Comparison of ENCODE assay signal across 20 cellular contexts in the genomic region with DNA sequence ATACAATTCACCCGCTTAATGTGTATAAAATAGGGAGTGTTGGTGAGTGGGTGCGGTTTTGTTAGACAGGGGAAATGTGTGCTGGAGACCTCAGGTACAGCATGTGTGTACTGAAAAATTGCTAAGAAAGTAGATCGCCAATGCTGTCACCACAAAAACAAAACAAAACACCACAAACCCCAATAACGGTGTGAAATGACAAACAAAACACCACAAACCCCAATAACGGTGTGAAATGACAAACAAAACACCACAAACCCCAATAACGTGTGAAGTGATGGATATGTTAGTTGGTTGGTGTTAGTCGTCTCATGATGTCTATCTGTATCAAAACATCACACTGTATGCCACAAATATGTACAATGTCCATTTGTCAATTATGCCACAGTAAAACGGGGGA. TPM values are rescaled to one million over a fixed set of nuclear protein-coding genes. Genes with fewer than 3 reads are reported as not detected.
A peak's percentile ranks its signal among the peaks of the same experiment; 100 is the strongest.
DNase-seq lines count a peak whose midpoint lies in the region; ATAC-seq and TF ChIP-seq lines count a peak whose summit lies in the region.
"Had no signal": no experiment of that assay in that cellular context is flagged by ENCODE, and none has a peak within 500 bp of the region (broad histone marks: within the 10 kb centered on the region; RNA-seq: fewer than 3 reads in every experiment).

No MANE protein-coding gene starts in this region.

- no peak overlapping the region for H3K4me2 ChIP-seq in OCI-LY7 (ENCODE audit: low read length)

- CTCF ChIA-PET in activated CD8-positive, alpha-beta memory T cell treated with anti-CD3 and anti-CD28 coated beads, Interleukin-2, amount 10 ng/mL, durations not matched to agents 7 days and 5 days (lab: Charles Lee) = no interaction called here
- CTCF ChIA-PET in naive thymus-derived CD4-positive, alpha-beta T cell (lab: Charles Lee) = no interaction called here
- CTCF ChIA-PET in OCI-LY7 (lab: Charles Lee; ENCODE audit: unreplicated experiment) = no interaction called here

- no peak overlapping the region for H3K27ac ChIP-seq in naive thymus-derived CD4-positive, alpha-beta T cell (ENCODE audit: low read depth, low read length)
- H3K27ac ChIP-seq in OCI-LY7 (ENCODE audit: low read depth, low read length, poor library complexity, severe bottlenecking) = no peak overlapping the region
- H3K27ac ChIP-seq in adrenal gland = no peak overlapping the region
- H3K27ac ChIP-seq: 22Rv1 had no signal

- H3K9me2 ChIP-seq in OCI-LY7 (ENCODE audit: insufficient read depth, low read length) = no peaks in the 10 kb centered on the region

- 80 to 92% (median 84%) methylated on average over 8 of the region's 8 CpGs for WGBS in adrenal gland, 4 donors

- intact Hi-C loops in naive thymus-derived CD4-positive, alpha-beta T cell (cut with micrococcal nuclease) = no loop called here
- intact Hi-C loops in OCI-LY7 (cut with micrococcal nuclease; ENCODE audit: unreplicated experiment) (no loop called here), adrenal gland (cut with DNase I) (no loop called here)

- H3K36me3 Mint-ChIP-seq in activated CD8-positive, alpha-beta memory T cell treated with anti-CD3 and anti-CD28 coated beads, Interleukin-2, amount 10 ng/mL, durations not matched to agents 7 days and 5 days = no peaks in the 10 kb centered on the region
- H3K36me3 Mint-ChIP-seq in central memory CD8-positive, alpha-beta T cell (ENCODE audit: insufficient read depth) = peaks cover 8% of the 10 kb centered on the region
- no peaks in the 10 kb centered on the region for H3K36me3 Mint-ChIP-seq in naive thymus-derived CD4-positive, alpha-beta T cell
- H3K36me3 Mint-ChIP-seq: IgD-negative memory B cell had no signal

- H3K27ac Mint-ChIP-seq in activated CD8-positive, alpha-beta memory T cell treated with anti-CD3 and anti-CD28 coated beads, Interleukin-2, amount 10 ng/mL, durations not matched to agents 7 days and 5 days = peak overlapping the region; percentile 70
- peak overlapping the region; percentile 63 for H3K27ac Mint-ChIP-seq in central memory CD8-positive, alpha-beta T cell (ENCODE audit: low read depth)
- H3K27ac Mint-ChIP-seq in naive thymus-derived CD4-positive, alpha-beta T cell = peak overlapping the region in 1 of 9 donors; percentile 33
- H3K27ac Mint-ChIP-seq: H9, IgD-negative memory B cell had no signal

- POLR2A ChIA-PET in naive thymus-derived CD4-positive, alpha-beta T cell (lab: Charles Lee) = no interaction called here
- POLR2A ChIA-PET in OCI-LY7 (lab: Charles Lee) = no interaction called here

- DNase-seq in activated CD8-positive, alpha-beta memory T cell treated with anti-CD3 and anti-CD28 coated beads, Interleukin-2, amount 10 ng/mL, durations not matched to agents 7 days and 5 days = peak; percentile 62
- DNase-seq in activated CD8-positive, alpha-beta memory T cell treated with anti-CD3 and anti-CD28 coated beads, Interleukin-2, amount 50 U/mL, for 48 hours = no peak
- peak in 1 of 2 donors; percentile 44 for DNase-seq in central memory CD8-positive, alpha-beta T cell (ENCODE audit: low spot score in 2 of 2)
- no peak for DNase-seq in naive thymus-derived CD4-positive, alpha-beta T cell
- DNase-seq in OCI-LY7 (ENCODE audit: low spot score) (no peak), left lobe of liver (ENCODE audit: low spot score) (no peak), adrenal gland (no peak)
- DNase-seq: BE2C, DMS 273 treated with DMSO at 0.1 percent for 48 hours, GDM1, H9, Kasumi-1, MM.1S, NCI-H1092 treated with DMSO at 0.1 percent for 48 hours, NCI-H2081 treated with DMSO at 0.1 percent for 48 hours, NCI-H510A treated with DMSO at 0.1 percent for 48 hours, NCI-H82 had no signal

- peaks cover 0 to 17% of the 10 kb centered on the region in 2 donors for H3K4me1 ChIP-seq in naive thymus-derived CD4-positive, alpha-beta T cell (ENCODE audit: control insufficient read depth in 2 of 2, insufficient read depth in 2 of 2, low read length in 2 of 2)
- H3K4me1 ChIP-seq in OCI-LY7 (ENCODE audit: insufficient read depth, low read length, poor library complexity, severe bottlenecking) = no peaks in the 10 kb centered on the region
- no peaks in the 10 kb centered on the region for H3K4me1 ChIP-seq in adrenal gland (replicated peaks in 1 of 2)
- H3K4me1 ChIP-seq: BE2C had no signal

- peak; percentile 76 for ATAC-seq in activated CD8-positive, alpha-beta memory T cell treated with anti-CD3 and anti-CD28 coated beads, Interleukin-2, amount 10 ng/mL, durations not matched to agents 7 days and 5 days
- ATAC-seq in central memory CD8-positive, alpha-beta T cell (replicated peaks; ENCODE audit: extremely low read depth, poor library complexity, severe bottlenecking) = peak; percentile 84
- peak; percentile 51 for ATAC-seq in naive thymus-derived CD4-positive, alpha-beta T cell
- ATAC-seq in left lobe of liver (no peak), HG03175 (IDR thresholded peaks at IDR 0.05; ENCODE audit: unreplicated experiment) (no peak)

- H2AFZ ChIP-seq in OCI-LY7 (ENCODE audit: low read length) = no peak overlapping the region

- no peak overlapping the region for H3K4me3 Mint-ChIP-seq in activated CD8-positive, alpha-beta memory T cell treated with anti-CD3 and anti-CD28 coated beads, Interleukin-2, amount 10 ng/mL, durations not matched to agents 7 days and 5 days
- peak overlapping the region; percentile 51 for H3K4me3 Mint-ChIP-seq in central memory CD8-positive, alpha-beta T cell
- H3K4me3 Mint-ChIP-seq in naive thymus-derived CD4-positive, alpha-beta T cell = no peak overlapping the region
- H3K4me3 Mint-ChIP-seq: H9, IgD-negative memory B cell had no signal

- no TSS peak for BruUV-seq in OCI-LY7 (replicated peaks; lab: Mats Ljungman, UMichigan)

- H3K4me3 ChIP-seq in naive thymus-derived CD4-positive, alpha-beta T cell (ENCODE audit: low read length) = no peak overlapping the region
- H3K4me3 ChIP-seq in OCI-LY7 (ENCODE audit: low read depth, low read length, poor library complexity, severe bottlenecking) (no peak overlapping the region), adrenal gland (no peak overlapping the region)

- H3K79me2 ChIP-seq in OCI-LY7 (ENCODE audit: insufficient read depth, low read depth, low read length) = no peaks in the 10 kb centered on the region

- TF ChIP-seq CTCF in OCI-LY7 (conservative IDR thresholded peaks at IDR 0.05; ENCODE audit: low read length) = no peak
- TF ChIP-seq CTCF in adrenal gland (IDR thresholded peaks at IDR 0.05) = no peak

- peaks cover 35% of the 10 kb centered on the region for H3K27me3 Mint-ChIP-seq in activated CD8-positive, alpha-beta memory T cell treated with anti-CD3 and anti-CD28 coated beads, Interleukin-2, amount 10 ng/mL, durations not matched to agents 7 days and 5 days
- peaks cover 10% of the 10 kb centered on the region for H3K27me3 Mint-ChIP-seq in central memory CD8-positive, alpha-beta T cell
- H3K27me3 Mint-ChIP-seq in naive thymus-derived CD4-positive, alpha-beta T cell = peaks cover 0 to 8% (median 0%) of the 10 kb centered on the region in 5 donors

- H4K20me1 ChIP-seq in OCI-LY7 (ENCODE audit: insufficient read depth, low read length) = no peaks in the 10 kb centered on the region

- H3K9me3 Mint-ChIP-seq in activated CD8-positive, alpha-beta memory T cell treated with anti-CD3 and anti-CD28 coated beads, Interleukin-2, amount 10 ng/mL, durations not matched to agents 7 days and 5 days (ENCODE audit: low read depth) = no peaks in the 10 kb centered on the region
- H3K9me3 Mint-ChIP-seq in central memory CD8-positive, alpha-beta T cell = no peaks in the 10 kb centered on the region
- H3K9me3 Mint-ChIP-seq in naive thymus-derived CD4-positive, alpha-beta T cell = no peaks in the 10 kb centered on the region
- H3K9me3 Mint-ChIP-seq: H9, IgD-negative memory B cell had no signal

- H3K27me3 ChIP-seq in naive thymus-derived CD4-positive, alpha-beta T cell (ENCODE audit: control insufficient read depth in 2 of 2, insufficient read depth in 2 of 2, low read length in 2 of 2) = no peaks in the 10 kb centered on the region
- no peaks in the 10 kb centered on the region for H3K27me3 ChIP-seq in adrenal gland
- H3K27me3 ChIP-seq: BE2C had no signal

- H3K36me3 ChIP-seq in naive thymus-derived CD4-positive, alpha-beta T cell (ENCODE audit: control insufficient read depth in 2 of 3, insufficient read depth in 3 of 3, low read length in 3 of 3) = no peaks in the 10 kb centered on the region
- H3K36me3 ChIP-seq in OCI-LY7 (ENCODE audit: insufficient read depth, low read length) (no peaks in the 10 kb centered on the region), adrenal gland (replicated peaks in 1 of 2) (no peaks in the 10 kb centered on the region)
- H3K36me3 ChIP-seq: BE2C had no signal

- TF ChIP-seq POLR2A in adrenal gland (IDR thresholded peaks at IDR 0.05) = no peak

- peaks cover 14% of the 10 kb centered on the region for H3K4me1 Mint-ChIP-seq in activated CD8-positive, alpha-beta memory T cell treated with anti-CD3 and anti-CD28 coated beads, Interleukin-2, amount 10 ng/mL, durations not matched to agents 7 days and 5 days
- peaks cover 29% of the 10 kb centered on the region for H3K4me1 Mint-ChIP-seq in central memory CD8-positive, alpha-beta T cell
- H3K4me1 Mint-ChIP-seq in naive thymus-derived CD4-positive, alpha-beta T cell = peaks cover 0 to 5% (median 0%) of the 10 kb centered on the region in 7 donors
- H3K4me1 Mint-ChIP-seq: IgD-negative memory B cell had no signal

- no peaks in the 10 kb centered on the region for H3K9me3 ChIP-seq in naive thymus-derived CD4-positive, alpha-beta T cell (ENCODE audit: control insufficient read depth in 2 of 3, low read length in 3 of 3)
- H3K9me3 ChIP-seq in OCI-LY7 (ENCODE audit: low read length) = no peaks in the 10 kb centered on the region
- no peaks in the 10 kb centered on the region for H3K9me3 ChIP-seq in adrenal gland (replicated peaks in 1 of 3)
- H3K9me3 ChIP-seq: BE2C had no signal

RNA-seq across cellular contexts. Expression of gene GFPT2, which starts 14.2 kb away (rescaled TPM):
- under 1 TPM; 0.15 to 0.37 TPM for total RNA-seq in activated CD8-positive, alpha-beta memory T cell treated with anti-CD3 and anti-CD28 coated beads, Interleukin-2, amount 10 ng/mL, durations not matched to agents 7 days and 5 days
- under 1 TPM in 2 of 5 experiments, not detected in 3; 0.16 to 0.81 TPM for total RNA-seq in naive thymus-derived CD4-positive, alpha-beta T cell
- polyA plus RNA-seq in naive thymus-derived CD4-positive, alpha-beta T cell = not detected
- not detected in 2 replicates for total RNA-seq in OCI-LY7 (2014; rRNA removed; shearing (Covaris generic))
- total RNA-seq in OCI-LY7 (2022) = not detected in 2 replicates
- total RNA-seq in left lobe of liver = 0.78 TPM
- total RNA-seq in adrenal gland = 10 to 100 TPM in 4 of 8 donors, 1 to 10 TPM in 4; 5.8 to 20.1 (median 10.1) TPM
- 10 to 100 TPM in 1 of 3 donors, 1 to 10 TPM in 2; 4.6 to 18.3 (median 6.8) TPM for polyA plus RNA-seq in adrenal gland

Comparison
In these comparisons a context has a peak if more than half of its experiments do, and no peak if none do; other contexts are left out.
1. ATAC-seq: peak in activated CD8-positive, alpha-beta memory T cell treated with anti-CD3 and anti-CD28 coated beads, Interleukin-2, amount 10 ng/mL, durations not matched to agents 7 days and 5 days (single experiment), central memory CD8-positive, alpha-beta T cell (single experiment) and naive thymus-derived CD4-positive, alpha-beta T cell (single experiment); none in left lobe of liver (single experiment) and HG03175 (single experiment).